ENCODE assay signal across 11 cellular contexts in genomic region chr3:149333518-149333859, GRCh38. TPM values are rescaled to one million over a fixed set of nuclear protein-coding genes. Genes with fewer than 3 reads are reported as not detected.
DNase-seq lines count a peak whose midpoint lies in the region; ATAC-seq and TF ChIP-seq lines count a peak whose summit lies in the region.
"Had no signal": no experiment of that assay in that cellular context is flagged by ENCODE, and none has a peak within 500 bp of the region (broad histone marks: within the 10 kb centered on the region; RNA-seq: fewer than 3 reads in every experiment).

A gene with protein sequence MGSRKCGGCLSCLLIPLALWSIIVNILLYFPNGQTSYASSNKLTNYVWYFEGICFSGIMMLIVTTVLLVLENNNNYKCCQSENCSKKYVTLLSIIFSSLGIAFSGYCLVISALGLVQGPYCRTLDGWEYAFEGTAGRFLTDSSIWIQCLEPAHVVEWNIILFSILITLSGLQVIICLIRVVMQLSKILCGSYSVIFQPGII (minus strand): TSS chr3:149333636. CDS start chr3:149333382, 254 bp downstream.

- H2AFZ ChIP-seq in smooth muscle cell (ENCODE audit: low read depth) = no peak within 1 kb of the TSS

- no peak for TF ChIP-seq CTCF in endodermal cell (conservative IDR thresholded peaks at IDR 0.05)
- TF ChIP-seq CTCF in lower lobe of right lung (IDR thresholded peaks at IDR 0.05) = no peak
- no peak for TF ChIP-seq CTCF in smooth muscle cell (IDR thresholded peaks at IDR 0.05; ENCODE audit: borderline replicate concordance, insufficient read depth, poor library complexity, severe bottlenecking)

- H3K4me1 ChIP-seq in endodermal cell (ENCODE audit: control insufficient read depth, insufficient read depth, low read length) (peaks cover 4% of the 10 kb centered on the region), lower lobe of right lung (peaks cover 8% of the 10 kb centered on the region), smooth muscle cell (ENCODE audit: low read depth) (peaks cover 18% of the 10 kb centered on the region)

- no peaks in the 10 kb centered on the region for H3K36me3 Mint-ChIP-seq in endodermal cell (ENCODE audit: low read depth)

- no peak within 1 kb of the TSS for H3K4me3 ChIP-seq in endodermal cell (ENCODE audit: low read length)
- peak within 1 kb of the TSS; percentile 10 for H3K4me3 ChIP-seq in lower lobe of right lung
- H3K4me3 ChIP-seq in smooth muscle cell = no peak within 1 kb of the TSS

- WGBS in endodermal cell (ENCODE audit: insufficient coverage in 1 of 2, insufficient read length in 1 of 2), 2 experiments = 30 to 42% methylated on average over 2 to 5 of the region's 5 CpGs
- WGBS in smooth muscle cell (ENCODE audit: low lambda C conversion rate) = 53% methylated on average over 5 of the region's 5 CpGs

- DNase-seq in M059J (ENCODE audit: low read depth) = peak; percentile 30
- no peak for DNase-seq in endodermal cell
- no peak for DNase-seq in lower lobe of right lung
- no peak for DNase-seq in smooth muscle cell (lab: John Stamatoyannopoulos, UW; ENCODE audit: unreplicated experiment)
- DNase-seq in NCI-H526 treated with DMSO at 0.1 percent for 48 hours (lab: John Stamatoyannopoulos, UW) = no peak
- no peak for DNase-seq in activated CD8-positive, alpha-beta memory T cell treated with anti-CD3 and anti-CD28 coated beads, Interleukin-2, amount 50 U/mL, for 48 hours
- no peak for DNase-seq in iPS-NIHi7 (ENCODE audit: extremely low spot score)
- DNase-seq in NCI-H1092 treated with DMSO at 0.1 percent for 48 hours (lab: John Stamatoyannopoulos, UW) = no peak
- DNase-seq: T-helper 1 cell had no signal

- peaks cover 13% of the 10 kb centered on the region for H3K4me1 Mint-ChIP-seq in endodermal cell

- peak within 1 kb of the TSS; percentile 46 for H3K27ac Mint-ChIP-seq in endodermal cell
- H3K27ac Mint-ChIP-seq: progenitor cell of endocrine pancreas had no signal

- H3K9me3 ChIP-seq in endodermal cell (ENCODE audit: control insufficient read depth, low read length) (no peaks in the 10 kb centered on the region), lower lobe of right lung (no peaks in the 10 kb centered on the region), smooth muscle cell (replicated peaks; ENCODE audit: low read depth) (no peaks in the 10 kb centered on the region)

- H3K27ac ChIP-seq in endodermal cell (ENCODE audit: low read depth, low read length) = no peak within 1 kb of the TSS
- H3K27ac ChIP-seq in lower lobe of right lung = peak within 1 kb of the TSS; percentile 63
- H3K27ac ChIP-seq in smooth muscle cell (ENCODE audit: low read depth) = peak within 1 kb of the TSS; percentile 41

- no peaks in the 10 kb centered on the region for H3K27me3 ChIP-seq in endodermal cell (ENCODE audit: control insufficient read depth, insufficient read depth, low read length, poor library complexity, severe bottlenecking)
- H3K27me3 ChIP-seq in lower lobe of right lung (ENCODE audit: low read depth) = no peaks in the 10 kb centered on the region
- H3K27me3 ChIP-seq in smooth muscle cell (ENCODE audit: low read depth) = no peaks in the 10 kb centered on the region

- H4K20me1 ChIP-seq in smooth muscle cell (ENCODE audit: low read depth) = no peaks in the 10 kb centered on the region

- no peaks in the 10 kb centered on the region for H3K27me3 Mint-ChIP-seq in endodermal cell (ENCODE audit: insufficient read depth)
- H3K27me3 Mint-ChIP-seq: progenitor cell of endocrine pancreas had no signal

- no peak for ATAC-seq in lower lobe of right lung

- H3K4me3 Mint-ChIP-seq in endodermal cell = no peak within 1 kb of the TSS

- no peak within 1 kb of the TSS for H3K9ac ChIP-seq in endodermal cell (ENCODE audit: extremely low read depth, low read length, poor library complexity, severe bottlenecking)
- H3K9ac ChIP-seq in smooth muscle cell (ENCODE audit: low read depth) = no peak within 1 kb of the TSS

- peak within 1 kb of the TSS; percentile 53 for H3K4me2 ChIP-seq in smooth muscle cell

- H3K36me3 ChIP-seq in endodermal cell (ENCODE audit: control insufficient read depth, insufficient read depth, low read length) (no peaks in the 10 kb centered on the region), lower lobe of right lung (no peaks in the 10 kb centered on the region), smooth muscle cell (ENCODE audit: low read depth) (no peaks in the 10 kb centered on the region)

- intact Hi-C loops in lower lobe of right lung (cut with DNase I) = no loop called here

- no peaks in the 10 kb centered on the region for H3K9me3 Mint-ChIP-seq in endodermal cell

- H3F3A ChIP-seq in smooth muscle cell (ENCODE audit: low read depth) = peaks cover 9% of the 10 kb centered on the region

- no peaks in the 10 kb centered on the region for H3K79me2 ChIP-seq in smooth muscle cell (ENCODE audit: low read depth)

RNA-seq across cellular contexts. Expression of the gene that starts here (rescaled TPM):
- total RNA-seq in M059J (2014; rRNA removed; shearing (Covaris generic)) = 19.7 and 25.4 TPM in 2 replicates
- under 1 TPM; 0.58 to 0.62 TPM for total RNA-seq in endodermal cell
- polyA plus RNA-seq in endodermal cell (2013, experiment 1 of 2) = 0.64 TPM
- polyA plus RNA-seq in endodermal cell (2013, experiment 2 of 2) = 0.08 TPM
- total RNA-seq in lower lobe of right lung = 6.5 TPM
- total RNA-seq in smooth muscle cell = 0.40 and 0.58 TPM in 2 replicates
- polyA plus RNA-seq in smooth muscle cell = 0.37 and 0.86 TPM in 2 replicates
- total RNA-seq: activated CD8-positive, alpha-beta memory T cell treated with anti-CD3 and anti-CD28 coated beads for 36 hours; progenitor cell of endocrine pancreas had no signal
